Comparison of ENCODE assay signal across 33 cellular contexts in the genomic region with DNA sequence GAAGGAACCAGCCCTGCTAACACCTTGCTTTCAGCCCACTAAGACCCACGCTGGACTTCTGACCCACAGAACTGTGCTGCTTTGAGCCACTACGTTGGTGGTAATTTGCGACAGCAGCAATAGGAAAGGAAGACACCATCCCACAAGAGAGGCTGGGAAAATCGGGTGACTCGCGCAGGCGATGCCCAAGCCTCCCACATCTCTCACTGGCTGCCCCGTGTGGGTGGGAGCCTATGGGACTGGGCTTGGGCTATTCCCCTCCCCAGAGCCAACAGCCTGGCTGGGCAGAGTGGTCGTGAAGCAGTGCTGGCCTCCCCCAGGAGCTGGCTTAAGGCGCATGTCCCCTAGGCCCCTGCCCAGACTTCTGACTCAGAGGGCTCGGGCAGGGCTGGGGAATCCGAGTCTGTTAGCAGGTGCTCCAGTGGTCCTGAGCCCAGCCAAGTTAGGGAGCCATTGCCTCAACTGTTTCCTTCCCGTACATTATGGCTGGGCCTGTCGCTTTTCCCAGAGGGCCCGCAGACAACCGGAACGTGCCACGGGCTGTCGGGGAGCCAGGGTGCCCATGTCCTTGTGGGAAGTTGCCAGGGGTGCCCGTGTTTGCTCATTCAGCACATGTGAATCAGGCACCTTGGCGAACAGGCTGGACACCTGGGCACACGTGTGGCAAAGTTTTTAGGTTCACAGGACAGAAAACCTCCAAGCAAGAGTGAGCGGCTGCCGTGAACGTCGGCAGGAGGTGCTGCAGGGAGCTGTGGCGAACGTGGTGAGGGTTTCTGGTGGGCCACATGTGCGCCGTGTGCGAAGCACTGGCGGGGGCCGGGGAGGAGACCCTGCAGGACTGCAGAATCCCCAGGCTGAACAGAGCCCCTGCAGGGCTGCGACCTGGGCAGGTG. TPM values are rescaled to one million over a fixed set of nuclear protein-coding genes. Genes with fewer than 3 reads are reported as not detected.
"Had no signal": no experiment of that assay in that cellular context is flagged by ENCODE, and none has a peak within 500 bp of the region (broad histone marks: within the 10 kb centered on the region; RNA-seq: fewer than 3 reads in every experiment).

No MANE protein-coding gene starts in this region.

- H3K4me3 ChIP-seq: esophagus muscularis mucosa, gastrocnemius medialis had no signal

- H3K27ac ChIP-seq: brain microvascular endothelial cell, esophagus muscularis mucosa, foreskin keratinocyte, gastrocnemius medialis, WERI-Rb-1 had no signal

- H3K4me1 ChIP-seq: foreskin keratinocyte, gastrocnemius medialis had no signal

- FAIRE-seq: astrocyte, colon had no signal

- H3K27me3 ChIP-seq: brain microvascular endothelial cell, foreskin keratinocyte, gastrocnemius medialis had no signal

- H3K36me3 ChIP-seq: brain microvascular endothelial cell, esophagus muscularis mucosa, gastrocnemius medialis, WERI-Rb-1 had no signal

- ATAC-seq: activated CD4-positive, CD25-positive, alpha-beta regulatory T cell treated with anti-CD3 and anti-CD28 coated beads, Interleukin-2, amount 50 U/mL, for 24 hours; activated CD8-positive, alpha-beta T cell treated with anti-CD3 and anti-CD28 coated beads for 36 hours; activated naive CD4-positive, alpha-beta T cell treated with anti-CD3 and anti-CD28 coated beads, Interleukin-2, amount 50 U/mL, for 72 hours; effector memory CD8-positive, alpha-beta T cell; foreskin keratinocyte; gastrocnemius medialis; T-helper 17 cell had no signal

- DNase-seq: activated B cell treated with CpG ODN at 0.5 μM for 24 hours; activated CD4-positive, alpha-beta T cell treated with anti-CD3 and anti-CD28 coated beads for 48 hours; activated CD4-positive, alpha-beta T cell treated with anti-CD3 and anti-CD28 coated beads, Interleukin-2, amount 50 U/mL, for 1 hour; activated CD4-positive, alpha-beta T cell treated with anti-CD3 and anti-CD28 coated beads, Interleukin-2, amount 50 U/mL, for 48 hours; activated CD8-positive, alpha-beta memory T cell treated with anti-CD3 and anti-CD28 coated beads for 24 hours; activated CD8-positive, alpha-beta T cell treated with anti-CD3 and anti-CD28 coated beads for 36 hours; activated gamma-delta T cell; activated naive CD4-positive, alpha-beta T cell; activated naive CD4-positive, alpha-beta T cell treated with anti-CD3 and anti-CD28 coated beads, Interleukin-2, amount 10 ng/mL, durations not matched to agents 7 days and 5 days; activated naive CD8-positive, alpha-beta T cell treated with anti-CD3 and anti-CD28 coated beads, Interleukin-2, amount 10 ng/mL, durations not matched to agents 7 days and 5 days; activated T-cell treated with anti-CD3 and anti-CD28 coated beads, Interleukin-2, amount 50 U/mL, for 1 hour; activated T-cell treated with anti-CD3 and anti-CD28 coated beads, Interleukin-2, amount 50 U/mL, for 48 hours; brain microvascular endothelial cell; caudate nucleus; cortex of kidney; dermis blood vessel endothelial cell; effector CD4-positive, alpha-beta T cell; effector memory CD8-positive, alpha-beta T cell; erythroblast; foreskin keratinocyte; gastrocnemius medialis; glutamatergic neuron; T-helper 1 cell; T-helper 17 cell; T1000 had no signal

RNA-seq across cellular contexts. Expression of gene RASGEF1C, which starts 7.0 kb away (rescaled TPM):
- total RNA-seq: activated B cell treated with CpG ODN at 0.5 μM for 24 hours; activated CD8-positive, alpha-beta T cell treated with anti-CD3 and anti-CD28 coated beads for 36 hours; activated naive CD4-positive, alpha-beta T cell treated with anti-CD3 and anti-CD28 coated beads, Interleukin-2, amount 50 U/mL, for 72 hours; activated naive CD8-positive, alpha-beta T cell treated with anti-CD3 and anti-CD28 coated beads, Interleukin-2, amount 10 ng/mL, durations not matched to agents 7 days and 5 days; activated T-helper 1 cell treated with anti-CD3 and anti-CD28 coated beads, Interleukin-12 subunit alpha, Interleukin-12 subunit beta, Interleukin-2, Interleukin-4 antibody, amounts not matched to agents 30 ng/mL and 10 ng/mL and 1 ng/mL, durations not matched to agents 14 hours and 24 hours and 36 hours; chondrocyte; dermis blood vessel endothelial cell; foreskin keratinocyte; gastrocnemius medialis; T-helper 17 cell had no signal
